17 cellular contexts compared by ENCODE assay signal in the genomic region with DNA sequence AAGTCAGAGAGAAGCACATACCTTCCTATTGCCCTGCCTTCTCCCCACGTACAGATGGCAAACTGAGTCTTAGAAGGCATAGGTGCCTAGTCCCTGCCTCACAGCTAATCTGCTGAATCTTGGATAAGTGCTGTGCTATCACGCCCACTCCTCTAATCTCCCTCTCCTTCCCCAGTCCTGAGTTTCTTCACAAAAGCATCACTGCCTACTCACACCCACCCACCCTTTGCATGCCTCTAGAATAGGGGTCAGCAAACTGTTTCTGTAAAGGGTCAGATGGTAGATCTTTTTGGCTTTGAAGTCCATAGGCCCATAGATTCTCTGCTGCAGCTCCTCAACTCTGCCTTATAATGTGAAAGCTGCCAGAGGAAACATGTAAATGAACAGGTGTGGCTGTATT. TPM values are rescaled to one million over a fixed set of nuclear protein-coding genes. Genes with fewer than 3 reads are reported as not detected.
DNase-seq lines count a peak whose midpoint lies in the region; ATAC-seq, FAIRE-seq and TF ChIP-seq lines count a peak whose summit lies in the region.
"Had no signal": no experiment of that assay in that cellular context is flagged by ENCODE, and none has a peak within 500 bp of the region (broad histone marks: within the 10 kb centered on the region; RNA-seq: fewer than 3 reads in every experiment).

No MANE protein-coding gene starts in this region.

- peak overlapping the region; percentile 95 for H3K27ac Mint-ChIP-seq in activated T-cell treated with anti-CD3 and anti-CD28 coated beads, Interleukin-2, amount 50 U/mL, for 24 hours
- peak overlapping the region; percentile 96 for H3K27ac Mint-ChIP-seq in activated CD4-positive, alpha-beta memory T cell treated with anti-CD3 and anti-CD28 coated beads, Interleukin-2, amount 10 ng/mL, durations not matched to agents 7 days and 5 days
- H3K27ac Mint-ChIP-seq in naive thymus-derived CD4-positive, alpha-beta T cell: peak overlapping the region in 5 of 9 donors; percentile 19 to 94 (median 38)
- no peak overlapping the region for H3K27ac Mint-ChIP-seq in nephron progenitor cell

- no peak overlapping the region for H3K4me3 ChIP-seq in naive thymus-derived CD4-positive, alpha-beta T cell (ENCODE audit: low read length)
- H3K4me3 ChIP-seq: uterus had no signal

- TF ChIP-seq CTCF in nephron progenitor cell (IDR thresholded peaks at IDR 0.05): no peak

- intact Hi-C loops in naive thymus-derived CD4-positive, alpha-beta T cell (cut with micrococcal nuclease): loop anchor here in 1 of 2 donors (5.0 kb wide), 1 partner anchor 35 kb away; no protein-coding TSS in a partner anchor

- H3K36me3 ChIP-seq in naive thymus-derived CD4-positive, alpha-beta T cell (ENCODE audit: control insufficient read depth in 2 of 3, insufficient read depth in 3 of 3, low read length in 3 of 3): no peaks in the 10 kb centered on the region
- H3K36me3 ChIP-seq: uterus had no signal

- ATAC-seq in naive thymus-derived CD4-positive, alpha-beta T cell: no peak
- ATAC-seq: left lobe of liver, Right ventricle myocardium inferior had no signal

- no peak overlapping the region for H3K4me3 Mint-ChIP-seq in activated T-cell treated with anti-CD3 and anti-CD28 coated beads, Interleukin-2, amount 50 U/mL, for 24 hours
- no peak overlapping the region for H3K4me3 Mint-ChIP-seq in activated CD4-positive, alpha-beta memory T cell treated with anti-CD3 and anti-CD28 coated beads, Interleukin-2, amount 10 ng/mL, durations not matched to agents 7 days and 5 days
- no peak overlapping the region for H3K4me3 Mint-ChIP-seq in naive thymus-derived CD4-positive, alpha-beta T cell
- no peak overlapping the region for H3K4me3 Mint-ChIP-seq in nephron progenitor cell

- peaks cover 35% of the 10 kb centered on the region for H3K4me1 Mint-ChIP-seq in activated T-cell treated with anti-CD3 and anti-CD28 coated beads, Interleukin-2, amount 50 U/mL, for 24 hours (ENCODE audit: low read depth)
- peaks cover 46% of the 10 kb centered on the region for H3K4me1 Mint-ChIP-seq in activated CD4-positive, alpha-beta memory T cell treated with anti-CD3 and anti-CD28 coated beads, Interleukin-2, amount 10 ng/mL, durations not matched to agents 7 days and 5 days
- H3K4me1 Mint-ChIP-seq in naive thymus-derived CD4-positive, alpha-beta T cell: peaks cover 11 to 40% (median 14%) of the 10 kb centered on the region in 7 donors
- peaks cover 7% of the 10 kb centered on the region for H3K4me1 Mint-ChIP-seq in nephron progenitor cell

- H3K27ac ChIP-seq in naive thymus-derived CD4-positive, alpha-beta T cell (ENCODE audit: low read depth, low read length): no peak overlapping the region

- CTCF ChIA-PET in activated CD4-positive, alpha-beta memory T cell treated with anti-CD3 and anti-CD28 coated beads, Interleukin-2, amount 10 ng/mL, durations not matched to agents 7 days and 5 days (lab: Charles Lee): interaction anchor here (1.8 kb wide), 1 partner anchor 21 kb away, joined by 6 read pairs; no protein-coding TSS in a partner anchor
- CTCF ChIA-PET in naive thymus-derived CD4-positive, alpha-beta T cell (lab: Charles Lee): interaction anchor here (2.2 kb wide), 1 partner anchor 91 kb away, joined by 6 read pairs; the partner anchor contains the start of gene CDKN2AIPNL

- peaks cover 16 to 21% of the 10 kb centered on the region in 2 donors for H3K4me1 ChIP-seq in naive thymus-derived CD4-positive, alpha-beta T cell (ENCODE audit: control insufficient read depth in 2 of 2, insufficient read depth in 2 of 2, low read length in 2 of 2)
- H3K4me1 ChIP-seq: uterus had no signal

- no peaks in the 10 kb centered on the region for H3K9me3 ChIP-seq in naive thymus-derived CD4-positive, alpha-beta T cell (ENCODE audit: control insufficient read depth in 2 of 3, low read length in 3 of 3)
- H3K9me3 ChIP-seq: uterus had no signal

- no peaks in the 10 kb centered on the region for H3K27me3 Mint-ChIP-seq in activated T-cell treated with anti-CD3 and anti-CD28 coated beads, Interleukin-2, amount 50 U/mL, for 24 hours
- no peaks in the 10 kb centered on the region for H3K27me3 Mint-ChIP-seq in activated CD4-positive, alpha-beta memory T cell treated with anti-CD3 and anti-CD28 coated beads, Interleukin-2, amount 10 ng/mL, durations not matched to agents 7 days and 5 days
- H3K27me3 Mint-ChIP-seq in naive thymus-derived CD4-positive, alpha-beta T cell: no peaks in the 10 kb centered on the region
- H3K27me3 Mint-ChIP-seq in nephron progenitor cell (ENCODE audit: low read depth, poor library complexity): peaks cover 11% of the 10 kb centered on the region

- DNase-seq in activated T-cell treated with anti-CD3 and anti-CD28 coated beads, Interleukin-2, amount 50 U/mL, for 24 hours: no peak
- DNase-seq in activated T-cell treated with anti-CD3 and anti-CD28 coated beads, Interleukin-2, amount 50 U/mL, for 48 hours: no peak
- DNase-seq in GM19239 (ENCODE audit: insufficient read length, low spot score) (no peak), hippocampal formation (lab: John Stamatoyannopoulos, UW) (no peak), 8988T (no peak), nephron progenitor cell (no peak)
- DNase-seq in activated CD4-positive, alpha-beta memory T cell treated with anti-CD3 and anti-CD28 coated beads, Interleukin-2, amount 10 ng/mL, durations not matched to agents 7 days and 5 days: no peak
- DNase-seq in naive thymus-derived CD4-positive, alpha-beta T cell: no peak
- DNase-seq: activated CD8-positive, alpha-beta memory T cell treated with anti-CD3 and anti-CD28 coated beads for 24 hours; DMS 273 treated with DMSO at 0.1 percent for 48 hours; effector CD8-positive, alpha-beta T cell; NCI-H1048; stimulated activated CD4-positive, alpha-beta T cell treated with anti-CD3 and anti-CD28 coated beads, Interleukin-12 subunit alpha, Interleukin-12 subunit beta, amount 100 ng/mL, for 4 hours; T-helper 9 cell; uterus had no signal

- no peaks in the 10 kb centered on the region for H3K36me3 Mint-ChIP-seq in activated T-cell treated with anti-CD3 and anti-CD28 coated beads, Interleukin-2, amount 50 U/mL, for 24 hours (ENCODE audit: low read depth)
- H3K36me3 Mint-ChIP-seq in activated CD4-positive, alpha-beta memory T cell treated with anti-CD3 and anti-CD28 coated beads, Interleukin-2, amount 10 ng/mL, durations not matched to agents 7 days and 5 days (ENCODE audit: low read depth): no peaks in the 10 kb centered on the region
- no peaks in the 10 kb centered on the region for H3K36me3 Mint-ChIP-seq in naive thymus-derived CD4-positive, alpha-beta T cell
- H3K36me3 Mint-ChIP-seq in nephron progenitor cell (ENCODE audit: low read depth): no peaks in the 10 kb centered on the region

- H3K27me3 ChIP-seq in naive thymus-derived CD4-positive, alpha-beta T cell (ENCODE audit: control insufficient read depth in 2 of 2, insufficient read depth in 2 of 2, low read length in 2 of 2): no peaks in the 10 kb centered on the region
- H3K27me3 ChIP-seq: uterus had no signal

- POLR2A ChIA-PET in activated CD4-positive, alpha-beta memory T cell treated with anti-CD3 and anti-CD28 coated beads, Interleukin-2, amount 10 ng/mL, durations not matched to agents 7 days and 5 days (lab: Charles Lee): interaction anchor here (0.8 to 10.2 kb wide), 10 partner anchors 11 to 325 kb away, joined by 3 to 82 read pairs (median 6); partner anchors contain the start of genes CDKN2AIPNL, JADE2, PPP2CA and SKP1
- POLR2A ChIA-PET in naive thymus-derived CD4-positive, alpha-beta T cell (lab: Charles Lee): interaction anchor here (0.8 to 1.6 kb wide), 2 partner anchors 23 to 26 kb away, joined by 4 to 5 read pairs; no protein-coding TSS in a partner anchor

- FAIRE-seq in GM19239 (lab: Jason Lieb, UNC): peak; percentile 4

- H3K9me3 Mint-ChIP-seq in activated T-cell treated with anti-CD3 and anti-CD28 coated beads, Interleukin-2, amount 50 U/mL, for 24 hours: no peaks in the 10 kb centered on the region
- H3K9me3 Mint-ChIP-seq in activated CD4-positive, alpha-beta memory T cell treated with anti-CD3 and anti-CD28 coated beads, Interleukin-2, amount 10 ng/mL, durations not matched to agents 7 days and 5 days: no peaks in the 10 kb centered on the region
- no peaks in the 10 kb centered on the region for H3K9me3 Mint-ChIP-seq in naive thymus-derived CD4-positive, alpha-beta T cell
- no peaks in the 10 kb centered on the region for H3K9me3 Mint-ChIP-seq in nephron progenitor cell

RNA-seq across cellular contexts. Expression of gene JADE2, which starts 23.2 kb away (rescaled TPM):
- total RNA-seq in activated CD4-positive, alpha-beta memory T cell treated with anti-CD3 and anti-CD28 coated beads, Interleukin-2, amount 10 ng/mL, durations not matched to agents 7 days and 5 days: 10 to 100 TPM; 72.7 to 73.5 TPM
- total RNA-seq in naive thymus-derived CD4-positive, alpha-beta T cell: 100 to 1,000 TPM in 4 of 5 experiments, 10 to 100 TPM in 1; 99.0 to 271 (median 153) TPM
- polyA plus RNA-seq in naive thymus-derived CD4-positive, alpha-beta T cell: 10 to 100 TPM; 29.8 to 55.7 TPM
